ENCODE assay signal across 9 cellular contexts in the genomic region with DNA sequence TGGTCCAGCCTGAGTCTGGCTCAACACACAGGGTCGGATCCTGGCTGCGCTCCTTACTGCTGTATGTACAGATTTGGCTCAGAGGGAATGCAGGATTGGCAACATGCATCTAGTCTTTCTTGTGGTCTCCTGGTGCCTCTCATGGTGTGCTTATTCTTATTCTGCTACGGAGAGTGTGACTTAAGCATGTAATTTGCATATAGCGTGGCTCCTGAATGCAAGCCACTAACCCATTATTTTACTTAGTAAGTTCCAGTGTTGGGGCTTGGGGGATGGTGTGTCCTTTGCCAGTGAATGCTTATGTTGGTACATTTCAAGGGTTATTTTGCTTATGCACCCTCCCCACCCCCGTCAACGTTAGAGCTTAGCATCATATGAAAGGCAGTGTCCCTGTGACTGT. TPM values are rescaled to one million over a fixed set of nuclear protein-coding genes. Genes with fewer than 3 reads are reported as not detected.
DNase-seq lines count a peak whose midpoint lies in the region; ATAC-seq and TF ChIP-seq lines count a peak whose summit lies in the region.
"Had no signal": no experiment of that assay in that cellular context is flagged by ENCODE, and none has a peak within 500 bp of the region (broad histone marks: within the 10 kb centered on the region; RNA-seq: fewer than 3 reads in every experiment).

No MANE protein-coding gene starts in this region.

- H3K9me3 ChIP-seq in DOHH2 (ENCODE audit: control insufficient read depth, insufficient read depth, low read length) (no peaks in the 10 kb centered on the region), muscle layer of duodenum (ENCODE audit: control insufficient read depth in 1 of 2, low read length in 2 of 2) (no peaks in the 10 kb centered on the region), prostate gland (no peaks in the 10 kb centered on the region), right atrium auricular region (no peaks in the 10 kb centered on the region)

- no peak for TF ChIP-seq POLR2A in prostate gland (IDR thresholded peaks at IDR 0.05)

- DNase-seq in HL-60 (ENCODE audit: low read depth in 1 of 2, low spot score in 1 of 2): no peak
- no peak for DNase-seq in GM13977 (ENCODE audit: low spot score)
- no peak for DNase-seq in prostate gland (ENCODE audit: low spot score)
- DNase-seq in RPMI8226: no peak
- DNase-seq in right atrium auricular region (ENCODE audit: low spot score): no peak
- DNase-seq: NCI-H1417 treated with DMSO at 0.1 percent for 48 hours had no signal

- peak; percentile 24 for ATAC-seq in GM21381 (IDR thresholded peaks at IDR 0.05; ENCODE audit: unreplicated experiment)

- H3K4me3 ChIP-seq in DOHH2 (ENCODE audit: low read length) (peak overlapping the region; percentile 22), HL-60 (replicated peaks; ENCODE audit: insufficient read depth, low read length) (no peak overlapping the region), muscle layer of duodenum (ENCODE audit: low read depth in 1 of 2, low read length in 2 of 2) (no peak overlapping the region), prostate gland (no peak overlapping the region), right atrium auricular region (no peak overlapping the region)

- TF ChIP-seq CTCF in DOHH2 (IDR thresholded peaks at IDR 0.05; ENCODE audit: low read depth, low read length, poor library complexity, severe bottlenecking) (no peak), HL-60 (IDR thresholded peaks at IDR 0.05; ENCODE audit: insufficient read depth, low read length) (no peak), GM13977 (IDR thresholded peaks at IDR 0.05; ENCODE audit: extremely low read depth, insufficient read depth, missing control alignments) (no peak), prostate gland (IDR thresholded peaks at IDR 0.05) (no peak), right atrium auricular region (IDR thresholded peaks at IDR 0.05) (no peak)

- no peaks in the 10 kb centered on the region for H3F3A ChIP-seq in DOHH2 (ENCODE audit: control insufficient read depth, insufficient read depth)

- H3K27ac ChIP-seq in DOHH2 (ENCODE audit: low read depth, low read length) (no peak overlapping the region), HL-60 (replicated peaks) (peak overlapping the region; percentile 73), muscle layer of duodenum (ENCODE audit: low read length) (peak overlapping the region; percentile 51), prostate gland (no peak overlapping the region), right atrium auricular region (no peak overlapping the region)

- intact Hi-C loops in prostate gland (cut with DNase I): no loop called here

- H3K9me2 ChIP-seq in DOHH2 (replicated peaks; ENCODE audit: control insufficient read depth, low read length): no peaks in the 10 kb centered on the region

- in situ Hi-C loops in GM13977 (cut with MboI; ENCODE audit: low pct_unique_long_range_greater_than_20kb, low sequenced_read_pairs, unreplicated experiment): no loop called here

- H3K4me1 ChIP-seq in DOHH2 (ENCODE audit: control insufficient read depth, low read length) (peaks cover 19% of the 10 kb centered on the region), muscle layer of duodenum (ENCODE audit: control insufficient read depth in 1 of 2, insufficient read depth in 2 of 2, low read length in 2 of 2) (peaks cover 10 to 40% of the 10 kb centered on the region in 2 donors), prostate gland (replicated peaks) (peaks cover 5% of the 10 kb centered on the region), right atrium auricular region (peaks cover 0 to 39% of the 10 kb centered on the region in 2 donors)

- H3K79me2 ChIP-seq in DOHH2 (ENCODE audit: control insufficient read depth, low read length): no peaks in the 10 kb centered on the region

- 87% methylated on average over 6 of the region's 6 CpGs for WGBS in prostate gland

- peak overlapping the region; percentile 42 for H3K4me2 ChIP-seq in DOHH2 (ENCODE audit: low read length)

- no peaks in the 10 kb centered on the region for H4K20me1 ChIP-seq in DOHH2 (ENCODE audit: control insufficient read depth, insufficient read depth, low read depth, low read length)

- H3K27me3 ChIP-seq in DOHH2 (ENCODE audit: control insufficient read depth, low read length) (no peaks in the 10 kb centered on the region), HL-60 (ENCODE audit: insufficient read depth, poor library complexity, severe bottlenecking) (no peaks in the 10 kb centered on the region), muscle layer of duodenum (ENCODE audit: low read depth, low read length) (no peaks in the 10 kb centered on the region), prostate gland (replicated peaks; ENCODE audit: insufficient read depth) (no peaks in the 10 kb centered on the region), right atrium auricular region (no peaks in the 10 kb centered on the region)

- no peaks in the 10 kb centered on the region for H3K36me3 ChIP-seq in DOHH2 (ENCODE audit: control insufficient read depth, low read length)
- H3K36me3 ChIP-seq in muscle layer of duodenum (ENCODE audit: control insufficient read depth in 1 of 2, insufficient read depth in 2 of 2, low read length in 2 of 2): no peaks in the 10 kb centered on the region
- H3K36me3 ChIP-seq in prostate gland: no peaks in the 10 kb centered on the region
- no peaks in the 10 kb centered on the region for H3K36me3 ChIP-seq in right atrium auricular region

RNA-seq across cellular contexts. Expression of a gene that starts 51.2 kb away (rescaled TPM):
- total RNA-seq in prostate gland (10 to 100 TPM; 24.9 to 48.0 TPM), right atrium auricular region (1 to 10 TPM; 3.4 to 8.0 TPM)

Comparison
In these comparisons a context has a peak if more than half of its experiments do, and no peak if none do; other contexts are left out.
1. H3K27ac ChIP-seq: peak in HL-60 (single experiment) and muscle layer of duodenum (single experiment); none in DOHH2 (single experiment), prostate gland (0 of 2) and right atrium auricular region (0 of 2).